ENCODE assay signal across 1 cellular context in the genomic region with DNA sequence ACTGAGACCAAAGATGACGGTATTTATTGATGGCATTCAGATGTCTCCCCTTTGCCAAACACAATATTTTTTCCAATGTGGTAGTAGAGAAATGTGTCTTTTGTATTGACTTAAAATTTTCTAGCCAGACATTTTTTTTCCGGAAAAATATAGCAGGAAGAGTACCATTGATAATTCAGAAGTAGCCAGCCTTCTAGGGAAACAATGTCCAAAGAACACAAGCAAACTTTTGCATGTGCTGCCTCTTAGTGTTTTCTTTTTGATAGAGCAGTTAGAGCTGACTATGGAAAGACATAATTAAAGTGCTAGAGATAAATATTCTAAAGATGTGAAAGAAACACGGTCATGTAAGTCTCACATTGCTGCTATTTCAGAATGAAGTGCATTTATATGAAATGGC.
TF ChIP-seq lines count a peak whose summit lies in the region.

No MANE protein-coding gene starts in this region.

TF ChIP-seq in IMR-90, 13 proteins besides CTCF, POLR2A, EP300 and RAD21 (continued from another document):
- TF ChIP-seq ELK1 (IDR thresholded peaks at IDR 0.05; ENCODE audit: borderline replicate concordance, low read depth, low read length) (no peak), RFX5 (IDR thresholded peaks at IDR 0.05; ENCODE audit: low read depth, low read length) (no peak), CHD1 (IDR thresholded peaks at IDR 0.05; ENCODE audit: low read depth, low read length) (no peak), SMC3 (IDR thresholded peaks at IDR 0.05; ENCODE audit: low read depth, low read length) (no peak)
- TF ChIP-seq, protein P1, sequence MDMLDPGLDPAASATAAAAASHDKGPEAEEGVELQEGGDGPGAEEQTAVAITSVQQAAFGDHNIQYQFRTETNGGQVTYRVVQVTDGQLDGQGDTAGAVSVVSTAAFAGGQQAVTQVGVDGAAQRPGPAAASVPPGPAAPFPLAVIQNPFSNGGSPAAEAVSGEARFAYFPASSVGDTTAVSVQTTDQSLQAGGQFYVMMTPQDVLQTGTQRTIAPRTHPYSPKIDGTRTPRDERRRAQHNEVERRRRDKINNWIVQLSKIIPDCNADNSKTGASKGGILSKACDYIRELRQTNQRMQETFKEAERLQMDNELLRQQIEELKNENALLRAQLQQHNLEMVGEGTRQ (IDR thresholded peaks at IDR 0.05; ENCODE audit: low read depth, low read length) = no peak
